Comparison of ENCODE assay signal across 1 cellular context in genomic region chr15:89070197-89071124, GRCh38.
TF ChIP-seq lines count a peak whose summit lies in the region.

No MANE protein-coding gene starts in this region.

TF ChIP-seq in K562, 482 proteins besides CTCF, POLR2A, EP300 and RAD21 (continued from another document):
- TF ChIP-seq NEUROD1 (IDR thresholded peaks at IDR 0.05; ENCODE audit: borderline replicate concordance, low read depth, low read length, partially characterized antibody) (no peak), PRPF4 (IDR thresholded peaks at IDR 0.05; ENCODE audit: insufficient read depth, low read depth, low read length, poor library complexity, severe bottlenecking) (no peak), TAF9B (IDR thresholded peaks at IDR 0.05; ENCODE audit: partially characterized antibody) (no peak), NONO (IDR thresholded peaks at IDR 0.05; ENCODE audit: low read depth in 2 of 2, low read length in 1 of 2) (no peak), RBM25 (IDR thresholded peaks at IDR 0.05; ENCODE audit: low read depth, low read length, severe bottlenecking) (peak; percentile 73), CHD4 (IDR thresholded peaks at IDR 0.05; ENCODE audit: insufficient read depth, insufficient replicate concordance, low read depth, low read length, poor library complexity, severe bottlenecking) (no peak), FOXK1 (CRISPR knock-in tag; IDR thresholded peaks at IDR 0.05; ENCODE audit: borderline replicate concordance) (no peak), ZNF224 (CRISPR knock-in tag; IDR thresholded peaks at IDR 0.05) (no peak), TBP (optimal IDR thresholded peaks at IDR 0.05; ENCODE audit: low read depth, low read length) (no peak), ZBTB7A (IDR thresholded peaks at IDR 0.05; ENCODE audit: borderline replicate concordance, control insufficient read depth, low read depth, low read length) (no peak), ZNF707 (CRISPR knock-in tag; conservative IDR thresholded peaks at IDR 0.05) (no peak), SMARCA4 (IDR thresholded peaks at IDR 0.05) (peak; percentile 63), ZC3H4 (CRISPR knock-in tag; IDR thresholded peaks at IDR 0.05; ENCODE audit: borderline replicate concordance) (no peak), SETDB1 (IDR thresholded peaks at IDR 0.05; ENCODE audit: low read length) (no peak), CREB1 (IDR thresholded peaks at IDR 0.05) (no peak), CREB1 (CRISPR knock-in tag; IDR thresholded peaks at IDR 0.05) (no peak), HINFP (tag; conservative IDR thresholded peaks at IDR 0.05; ENCODE audit: low read depth) (peak; percentile 52), JUND (IDR thresholded peaks at IDR 0.05; ENCODE audit: borderline replicate concordance, low read depth, low read length) (peak; percentile 84), JUND (tag; IDR thresholded peaks at IDR 0.05; ENCODE audit: borderline replicate concordance, low read depth, low read length) (peak; percentile 72; the same call in 1 of the 3 replicates), PCBP1 (IDR thresholded peaks at IDR 0.05; ENCODE audit: low read depth, low read length, poor library complexity, severe bottlenecking) (no peak), ZNF518B (CRISPR knock-in tag; IDR thresholded peaks at IDR 0.05) (no peak), CC2D1A (IDR thresholded peaks at IDR 0.05) (no peak; the same call in 1 of the 2 replicates), COPS2 (conservative IDR thresholded peaks at IDR 0.05) (no peak), PTTG1 (tag; IDR thresholded peaks at IDR 0.05; ENCODE audit: low read depth) (no peak), NUFIP1 (IDR thresholded peaks at IDR 0.05; ENCODE audit: partially characterized antibody) (no peak), BRD9 (IDR thresholded peaks at IDR 0.05; ENCODE audit: low read depth, partially characterized antibody) (no peak), ZNF175 (CRISPR knock-in tag; IDR thresholded peaks at IDR 0.05; ENCODE audit: low read depth) (no peak), ETS1 (conservative IDR thresholded peaks at IDR 0.05; ENCODE audit: control insufficient read depth, low read depth, low read length) (no peak), MEF2D (tag; conservative IDR thresholded peaks at IDR 0.05; ENCODE audit: low read depth) (no peak), ZNF347 (CRISPR knock-in tag; IDR thresholded peaks at IDR 0.05; ENCODE audit: low read depth) (no peak), ZNF644 (tag; IDR thresholded peaks at IDR 0.05; ENCODE audit: low read depth) (peak; percentile 64; the same call in 1 of the 2 replicates), BHLHE40 (IDR thresholded peaks at IDR 0.05; ENCODE audit: low read length) (no peak), HEY1 (CRISPR knock-in tag; IDR thresholded peaks at IDR 0.05; ENCODE audit: borderline replicate concordance) (peak; percentile 6; the same call in 1 of the 2 replicates), DLX4 (CRISPR knock-in tag; IDR thresholded peaks at IDR 0.05) (no peak), ZBTB5 (IDR thresholded peaks at IDR 0.05) (no peak), ZSCAN29 (IDR thresholded peaks at IDR 0.05) (no peak), TCF3 (CRISPR knock-in tag; IDR thresholded peaks at IDR 0.05) (peak; percentile 86), TAF1 (IDR thresholded peaks at IDR 0.05; ENCODE audit: control insufficient read depth, extremely low read depth, insufficient read depth, low read length, severe bottlenecking) (no peak), STAT5A (IDR thresholded peaks at IDR 0.05; ENCODE audit: borderline replicate concordance, low read length) (peak; percentile 30; the same call in 1 of the 2 replicates)
TF ChIP-seq in K562: peak in this region for 75.
